ENCODE assay signal across 16 cellular contexts in genomic region chr6:64050586-64050985, GRCh38.
DNase-seq lines count a peak whose midpoint lies in the region; ATAC-seq and TF ChIP-seq lines count a peak whose summit lies in the region.
"Had no signal": no experiment of that assay in that cellular context is flagged by ENCODE, and none has a peak within 500 bp of the region (broad histone marks: within the 10 kb centered on the region; RNA-seq: fewer than 3 reads in every experiment).

No MANE protein-coding gene starts in this region.

- no peak overlapping the region for H3K9ac ChIP-seq in mesendoderm (ENCODE audit: low read length)

- no peak overlapping the region for H3K4me2 ChIP-seq in mesendoderm (ENCODE audit: low read length)

- H3K56ac ChIP-seq in mesendoderm (ENCODE audit: low read length): no peak overlapping the region

- no peaks in the 10 kb centered on the region for H3K79me1 ChIP-seq in mesendoderm (ENCODE audit: low read length)

- no peak overlapping the region for H4K8ac ChIP-seq in mesendoderm (ENCODE audit: low read depth, low read length)

- H3K27me3 ChIP-seq in A673 (replicated peaks; ENCODE audit: insufficient read depth, low read depth, low read length, poor library complexity) (no peaks in the 10 kb centered on the region), mesendoderm (ENCODE audit: insufficient read depth, low read length, poor library complexity) (no peaks in the 10 kb centered on the region)

- no TSS peak for BruUV-seq in A673 (replicated peaks; lab: Mats Ljungman, UMichigan)

- intact Hi-C loops in A673 (cut with micrococcal nuclease; ENCODE audit: unreplicated experiment): no loop called here

- CTCF ChIA-PET in A673 (lab: Charles Lee): no interaction called here

- no peaks in the 10 kb centered on the region for H3K79me2 ChIP-seq in mesendoderm (ENCODE audit: control insufficient read depth, insufficient read depth, low read length)

- DNase-seq in A673 (ENCODE audit: low spot score): peak; percentile 2
- DNase-seq in H4 (ENCODE audit: low spot score): peak; percentile 39
- peak; percentile 49 for DNase-seq in amniotic epithelial cell (ENCODE audit: low read depth)
- peak; percentile 13 for DNase-seq in mesendoderm
- no peak for DNase-seq in stimulated activated naive CD4-positive, alpha-beta T cell (lab: John Stamatoyannopoulos, UW)
- DNase-seq in NCI-H1105 (lab: John Stamatoyannopoulos, UW): no peak
- DNase-seq: AML-193; CD4-positive, alpha-beta T cell; DMS153; DMS79; GDM1; GOT3; H9 had no signal

- WGBS in mesendoderm (ENCODE audit: extremely low coverage, insufficient coverage, low lambda C conversion rate): no CpG with 5 or more reads among the region's 1 CpG

- no peak overlapping the region for H3K4ac ChIP-seq in mesendoderm (ENCODE audit: low read depth, low read length)

- TF ChIP-seq CTCF in A673 (conservative IDR thresholded peaks at IDR 0.05; ENCODE audit: low read depth, low read length): no peak

- no peak overlapping the region for H2BK15ac ChIP-seq in mesendoderm (replicated peaks; ENCODE audit: low read depth)

- no peak overlapping the region for H4K5ac ChIP-seq in mesendoderm (ENCODE audit: low read length)

- ATAC-seq in GM21390 (IDR thresholded peaks at IDR 0.05; ENCODE audit: unreplicated experiment) (no peak), GM18502 (IDR thresholded peaks at IDR 0.05; ENCODE audit: poor library complexity, unreplicated experiment) (no peak)

- H3K23ac ChIP-seq in mesendoderm (ENCODE audit: low read length): no peak overlapping the region

- H3K27ac ChIP-seq in A673 (ENCODE audit: low read depth, low read length, poor library complexity, severe bottlenecking) (no peak overlapping the region), mesendoderm (ENCODE audit: low read depth, low read length) (no peak overlapping the region)
- H3K27ac ChIP-seq: C4-2B had no signal

- no peaks in the 10 kb centered on the region for H3K36me3 ChIP-seq in A673 (ENCODE audit: insufficient read depth, low read length, poor library complexity, severe bottlenecking)
- H3K36me3 ChIP-seq in mesendoderm (ENCODE audit: control insufficient read depth, insufficient read depth, low read length): no peaks in the 10 kb centered on the region

- H2AK5ac ChIP-seq in mesendoderm (ENCODE audit: low read length): no peak overlapping the region

- H3K18ac ChIP-seq in mesendoderm (ENCODE audit: low read length): no peak overlapping the region

- H3K4me3 ChIP-seq in A673 (ENCODE audit: low read depth, low read length, poor library complexity, severe bottlenecking) (no peak overlapping the region), mesendoderm (ENCODE audit: low read length) (no peak overlapping the region)

- no peak overlapping the region for H2BK120ac ChIP-seq in mesendoderm (ENCODE audit: low read depth, low read length)

- H3K4me1 ChIP-seq in A673 (ENCODE audit: insufficient read depth, low read length, poor library complexity, severe bottlenecking) (no peaks in the 10 kb centered on the region), mesendoderm (ENCODE audit: control insufficient read depth, low read depth, low read length) (no peaks in the 10 kb centered on the region)

- no peak overlapping the region for H2BK5ac ChIP-seq in mesendoderm (ENCODE audit: low read length)

- no peaks in the 10 kb centered on the region for H3K9me3 ChIP-seq in A673 (ENCODE audit: low read depth, low read length, poor library complexity, severe bottlenecking)

- POLR2A ChIA-PET in A673 (lab: Charles Lee; ENCODE audit: low non-redundant PET): no interaction called here

Comparison
In these comparisons a context has a peak if more than half of its experiments do, and no peak if none do; other contexts are left out.
1. DNase-seq: peak in A673 (single experiment), H4 (single experiment), amniotic epithelial cell (single experiment) and mesendoderm (single experiment); none in stimulated activated naive CD4-positive, alpha-beta T cell (0 of 6) and NCI-H1105 (single experiment).